Comparison of ENCODE assay signal across 18 cellular contexts in the genomic region with DNA sequence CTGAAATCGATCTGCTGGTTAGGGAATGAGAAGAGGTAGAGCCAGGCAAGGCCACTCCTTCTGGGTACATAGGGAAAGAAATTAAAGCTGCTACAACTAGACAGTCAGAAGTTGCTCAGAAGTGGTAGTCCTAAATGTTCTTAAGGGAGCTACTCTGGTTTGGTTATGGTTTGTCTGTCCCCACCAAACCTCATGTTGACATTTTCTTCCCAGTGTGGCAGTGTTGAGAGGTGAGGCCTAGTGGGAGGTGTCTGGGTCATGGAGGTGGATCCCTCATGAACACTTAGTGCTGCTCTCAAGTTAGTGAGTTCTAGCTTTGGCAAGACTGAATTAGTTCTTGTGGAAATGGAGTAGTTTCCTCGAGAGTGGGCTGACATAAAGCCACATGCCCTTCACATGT.
"Had no signal": no experiment of that assay in that cellular context is flagged by ENCODE, and none has a peak within 500 bp of the region (broad histone marks: within the 10 kb centered on the region; RNA-seq: fewer than 3 reads in every experiment).

No MANE protein-coding gene starts in this region.

- H3K4me3 ChIP-seq: esophagus muscularis mucosa, heart right ventricle, left lung, prostate gland, right atrium auricular region, SJCRH30, tibial artery had no signal

- H3K27ac ChIP-seq: left lung, prostate gland, SJCRH30, tibial artery, VCaP had no signal

- ATAC-seq: activated CD4-positive, alpha-beta T cell treated with anti-CD3 and anti-CD28 coated beads for 36 hours; left lung; T-helper 17 cell had no signal

- H3K36me3 ChIP-seq: prostate gland had no signal

- H3K4me1 Mint-ChIP-seq: mesothelial cell of epicardium had no signal

- H3K4me1 ChIP-seq: left lung, prostate gland, SJCRH30, tibial artery had no signal

- H3K27me3 ChIP-seq: esophagus muscularis mucosa, heart right ventricle, left lung, right atrium auricular region, SJCRH30, tibial artery had no signal

- H3K9me3 ChIP-seq: esophagus muscularis mucosa, heart right ventricle, left lung, prostate gland, right atrium auricular region, SJCRH30, tibial artery had no signal

- H3K4me3 Mint-ChIP-seq: activated CD4-positive, alpha-beta T cell treated with anti-CD3 and anti-CD28 coated beads for 36 hours; mesothelial cell of epicardium; T-helper 17 cell had no signal

- DNase-seq: activated CD4-positive, alpha-beta T cell treated with anti-CD3 and anti-CD28 coated beads for 36 hours; activated CD8-positive, alpha-beta memory T cell treated with anti-CD3 and anti-CD28 coated beads for 24 hours; activated CD8-positive, alpha-beta memory T cell treated with anti-CD3 and anti-CD28 coated beads, Interleukin-2, amount 50 U/mL, for 48 hours; activated naive CD4-positive, alpha-beta T cell; effector CD4-positive, alpha-beta T cell; heart right ventricle; left lung; SJCRH30; small intestine; stimulated activated CD4-positive, alpha-beta T cell treated with anti-CD3 and anti-CD28 coated beads, Interleukin-15, amount 100 ng/mL, for 24 hours; stimulated activated CD4-positive, alpha-beta T cell treated with anti-CD3 and anti-CD28 coated beads, Interleukin-2, amount 100 ng/mL, for 48 hours; T-helper 17 cell; tibial artery had no signal

- H3K9me3 Mint-ChIP-seq: mesothelial cell of epicardium had no signal

- H3K27me3 Mint-ChIP-seq: activated CD4-positive, alpha-beta T cell treated with anti-CD3 and anti-CD28 coated beads for 36 hours; T-helper 17 cell had no signal

- H3K27ac Mint-ChIP-seq: activated CD4-positive, alpha-beta T cell treated with anti-CD3 and anti-CD28 coated beads for 36 hours; mesothelial cell of epicardium; T-helper 17 cell had no signal
